Comparison of ENCODE assay signal across 14 cellular contexts in the genomic region with DNA sequence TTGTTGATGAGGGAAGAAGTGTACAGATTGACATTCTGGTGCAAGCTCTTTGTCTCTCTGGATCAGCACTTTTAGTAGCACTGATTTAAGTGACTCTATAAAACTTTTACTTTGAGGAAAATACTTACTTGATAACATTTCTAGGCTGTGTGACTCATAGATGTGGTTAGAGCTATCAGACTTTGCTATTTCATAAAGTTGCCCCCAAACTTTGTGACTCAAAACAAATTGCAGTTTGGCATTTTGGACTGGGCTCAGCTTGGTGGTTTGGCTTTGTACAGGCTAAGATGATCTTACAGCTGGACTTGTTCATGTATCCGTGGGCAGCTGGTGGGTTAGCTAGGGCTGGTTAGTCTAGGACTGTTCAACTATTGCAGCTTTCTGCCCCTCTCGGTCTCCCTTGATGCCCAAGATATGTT. TPM values are rescaled to one million over a fixed set of nuclear protein-coding genes. Genes with fewer than 3 reads are reported as not detected.
A peak's percentile ranks its signal among the peaks of the same experiment; 100 is the strongest.
DNase-seq lines count a peak whose midpoint lies in the region; ATAC-seq and TF ChIP-seq lines count a peak whose summit lies in the region.
"Had no signal": no experiment of that assay in that cellular context is flagged by ENCODE, and none has a peak within 500 bp of the region (broad histone marks: within the 10 kb centered on the region; RNA-seq: fewer than 3 reads in every experiment).

No MANE protein-coding gene starts in this region.

- CTCF ChIA-PET in OCI-LY7 (lab: Charles Lee; ENCODE audit: unreplicated experiment): interaction anchor here (0.8 kb wide), 1 partner anchor 20 kb away, joined by 3 read pairs; no protein-coding TSS in a partner anchor

- BruUV-seq in OCI-LY7 (replicated peaks; lab: Mats Ljungman, UMichigan): no TSS peak

- no peak overlapping the region for H3K27ac ChIP-seq in OCI-LY7 (ENCODE audit: low read depth, low read length, poor library complexity, severe bottlenecking)
- H3K27ac ChIP-seq: heart right ventricle had no signal

- POLR2A ChIA-PET in OCI-LY7 (lab: Charles Lee): interaction anchor here (0.6 kb wide), 1 partner anchor 9 kb away, joined by 3 read pairs; no protein-coding TSS in a partner anchor

- H3K4me2 ChIP-seq in OCI-LY7 (ENCODE audit: low read length): no peak overlapping the region

- H3K36me3 Mint-ChIP-seq in activated naive CD8-positive, alpha-beta T cell treated with anti-CD3 and anti-CD28 coated beads, Interleukin-2, amount 50 U/mL, for 24 hours (ENCODE audit: low read depth): peaks cover 6% of the 10 kb centered on the region

- intact Hi-C loops in OCI-LY7 (cut with micrococcal nuclease; ENCODE audit: unreplicated experiment): no loop called here

- H3K4me3 Mint-ChIP-seq in activated naive CD8-positive, alpha-beta T cell treated with anti-CD3 and anti-CD28 coated beads, Interleukin-2, amount 50 U/mL, for 24 hours: no peak overlapping the region
- H3K4me3 Mint-ChIP-seq: naive thymus-derived CD4-positive, alpha-beta T cell had no signal

- no peaks in the 10 kb centered on the region for H3K9me2 ChIP-seq in OCI-LY7 (ENCODE audit: insufficient read depth, low read length)

- H3K4me1 Mint-ChIP-seq in activated naive CD8-positive, alpha-beta T cell treated with anti-CD3 and anti-CD28 coated beads, Interleukin-2, amount 50 U/mL, for 24 hours: peaks cover 49% of the 10 kb centered on the region

- no peaks in the 10 kb centered on the region for H3K9me3 ChIP-seq in OCI-LY7 (ENCODE audit: low read length)
- H3K9me3 ChIP-seq: heart right ventricle had no signal

- peak overlapping the region; percentile 25 for H3K27ac Mint-ChIP-seq in activated naive CD8-positive, alpha-beta T cell treated with anti-CD3 and anti-CD28 coated beads, Interleukin-2, amount 50 U/mL, for 24 hours
- H3K27ac Mint-ChIP-seq: naive thymus-derived CD4-positive, alpha-beta T cell had no signal

- TF ChIP-seq CTCF in OCI-LY7 (conservative IDR thresholded peaks at IDR 0.05; ENCODE audit: low read length): no peak

- H3K79me2 ChIP-seq in OCI-LY7 (ENCODE audit: insufficient read depth, low read depth, low read length): no peaks in the 10 kb centered on the region

- H2AFZ ChIP-seq in OCI-LY7 (ENCODE audit: low read length): no peak overlapping the region

- H3K4me3 ChIP-seq in OCI-LY7 (ENCODE audit: low read depth, low read length, poor library complexity, severe bottlenecking): no peak overlapping the region
- H3K4me3 ChIP-seq: heart right ventricle had no signal

- ATAC-seq in activated naive CD8-positive, alpha-beta T cell treated with anti-CD3 and anti-CD28 coated beads, Interleukin-2, amount 50 U/mL, for 24 hours: peak; percentile 88
- no peak for ATAC-seq in GM19397 (IDR thresholded peaks at IDR 0.05; ENCODE audit: unreplicated experiment)
- ATAC-seq: heart right ventricle; naive thymus-derived CD4-positive, alpha-beta T cell; Panc1 had no signal

- DNase-seq in Daoy (ENCODE audit: low read depth) (peak; percentile 83), HT1080 (ENCODE audit: low read depth) (peak; percentile 88), kidney tubule cell (ENCODE audit: low spot score) (peak; percentile 82), HUDEP-2 (lab: John Stamatoyannopoulos, UW; ENCODE audit: unreplicated experiment in 76 of 76) (no peak), OCI-LY7 (ENCODE audit: low spot score) (no peak), NCI-H2227 (lab: John Stamatoyannopoulos, UW; ENCODE audit: unreplicated experiment) (no peak)
- DNase-seq in activated naive CD8-positive, alpha-beta T cell treated with anti-CD3 and anti-CD28 coated beads, Interleukin-2, amount 50 U/mL, for 24 hours: peak; percentile 47
- DNase-seq: DMS79; H7; heart right ventricle; naive thymus-derived CD4-positive, alpha-beta T cell; NCI-H1417 treated with DMSO at 0.1 percent for 48 hours had no signal

- peaks cover 2% of the 10 kb centered on the region for H3K27me3 Mint-ChIP-seq in activated naive CD8-positive, alpha-beta T cell treated with anti-CD3 and anti-CD28 coated beads, Interleukin-2, amount 50 U/mL, for 24 hours

- H3K36me3 ChIP-seq in OCI-LY7 (ENCODE audit: insufficient read depth, low read length): no peaks in the 10 kb centered on the region
- H3K36me3 ChIP-seq: heart right ventricle had no signal

- H3K4me1 ChIP-seq in OCI-LY7 (ENCODE audit: insufficient read depth, low read length, poor library complexity, severe bottlenecking): no peaks in the 10 kb centered on the region

- H3K9me3 Mint-ChIP-seq in activated naive CD8-positive, alpha-beta T cell treated with anti-CD3 and anti-CD28 coated beads, Interleukin-2, amount 50 U/mL, for 24 hours: peaks cover 5% of the 10 kb centered on the region
- H3K9me3 Mint-ChIP-seq: naive thymus-derived CD4-positive, alpha-beta T cell had no signal

- no peaks in the 10 kb centered on the region for H4K20me1 ChIP-seq in OCI-LY7 (ENCODE audit: insufficient read depth, low read length)

RNA-seq across cellular contexts. Expression of gene GLS, which starts 42.1 kb away (rescaled TPM):
- 136 and 145 TPM in 2 replicates for total RNA-seq in Daoy (2014; rRNA removed; shearing (Covaris generic))
- total RNA-seq in HT1080 (2014; rRNA removed; shearing (Covaris generic)): 116 and 131 TPM in 2 replicates
- 55.3 and 77.3 TPM in 2 replicates for polyA plus RNA-seq in HT1080 (2015; cell fraction: cytosol; rRNA removed)
- polyA plus RNA-seq in HT1080 (2015; cell fraction: nucleus; rRNA removed): 268 and 287 TPM in 2 replicates
- 82.0 and 102 TPM in 2 replicates for total RNA-seq in OCI-LY7 (2014; rRNA removed; shearing (Covaris generic))
- total RNA-seq in OCI-LY7 (2022): 93.1 and 103 TPM in 2 replicates

Comparison
In these comparisons a context has a peak if more than half of its experiments do, and no peak if none do; other contexts are left out.
1. DNase-seq: peak in Daoy (single experiment), HT1080 (single experiment), activated naive CD8-positive, alpha-beta T cell treated with anti-CD3 and anti-CD28 coated beads, Interleukin-2, amount 50 U/mL, for 24 hours (single experiment) and kidney tubule cell (single experiment); none in HUDEP-2 (0 of 76), OCI-LY7 (single experiment) and NCI-H2227 (single experiment).